ENCODE assay signal across 18 cellular contexts in the genomic region with DNA sequence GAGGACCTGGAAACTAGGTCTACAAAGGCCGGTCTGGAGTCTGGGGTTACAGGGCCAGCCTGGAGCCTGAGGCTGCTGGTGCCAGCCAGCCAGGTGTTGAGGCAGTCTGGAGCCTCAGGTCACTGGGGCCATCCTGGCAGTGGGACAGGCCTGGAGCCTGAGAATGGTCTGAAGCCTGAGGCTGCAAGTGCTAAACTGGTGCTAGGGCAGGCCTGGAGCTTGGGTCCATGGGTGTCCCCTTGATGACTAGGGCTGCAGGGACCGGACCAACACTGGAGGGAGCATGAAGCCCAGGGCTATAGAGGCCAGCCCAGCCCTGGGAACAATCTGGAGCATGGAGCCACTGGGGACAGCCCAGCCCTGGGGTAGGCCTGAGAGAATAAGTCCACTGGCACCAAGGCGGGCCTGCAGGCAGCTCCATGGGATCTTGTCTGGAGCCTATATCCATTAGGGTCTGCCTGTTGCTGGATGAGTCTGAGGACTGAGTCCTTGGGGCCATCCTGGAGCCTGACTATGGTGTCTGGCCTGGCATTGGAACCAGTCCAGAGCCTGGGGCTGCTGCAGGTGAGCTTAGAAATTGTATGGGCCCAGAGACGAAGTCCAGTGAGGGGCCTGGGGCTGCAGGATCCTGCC.
"Had no signal": no experiment of that assay in that cellular context is flagged by ENCODE, and none has a peak within 500 bp of the region (broad histone marks: within the 10 kb centered on the region; RNA-seq: fewer than 3 reads in every experiment).

No MANE protein-coding gene starts in this region.

- H2AFZ ChIP-seq: parathyroid adenoma had no signal

- H3K4me3 ChIP-seq: esophagus muscularis mucosa, heart right ventricle, left lung, mucosa of descending colon, spleen, stomach, thyroid gland had no signal

- H3K27me3 ChIP-seq: brain microvascular endothelial cell, esophagus muscularis mucosa, foreskin keratinocyte, heart right ventricle, left lung, spleen, stomach, thyroid gland had no signal

- H3K36me3 ChIP-seq: brain microvascular endothelial cell, thyroid gland had no signal

- ATAC-seq: foreskin keratinocyte, left lung, mucosa of descending colon had no signal

- H3K4me1 ChIP-seq: esophagus muscularis mucosa, foreskin keratinocyte, heart right ventricle, left lung, parathyroid adenoma, spleen, stomach, thyroid gland had no signal

- H3K79me2 ChIP-seq: parathyroid adenoma had no signal

- H3K27ac ChIP-seq: brain microvascular endothelial cell, esophagus muscularis mucosa, foreskin keratinocyte, heart right ventricle, left lung, parathyroid adenoma, spleen, stomach, thyroid gland had no signal

- H3K9me3 Mint-ChIP-seq: endodermal cell had no signal

- H3K9me3 ChIP-seq: esophagus muscularis mucosa, left lung, mucosa of descending colon, stomach, thyroid gland had no signal

- H3K27ac Mint-ChIP-seq: activated B cell treated with CpG ODN at 0.5 μM for 24 hours; activated naive CD4-positive, alpha-beta T cell treated with anti-CD3 and anti-CD28 coated beads for 36 hours; activated naive CD8-positive, alpha-beta T cell treated with anti-CD3 and anti-CD28 coated beads, Interleukin-2, amount 10 ng/mL, durations not matched to agents 7 days and 5 days; endodermal cell had no signal

- H3K9ac ChIP-seq: parathyroid adenoma had no signal

- H3K4me3 Mint-ChIP-seq: activated B cell treated with CpG ODN at 0.5 μM for 24 hours; activated naive CD4-positive, alpha-beta T cell treated with anti-CD3 and anti-CD28 coated beads for 36 hours; activated naive CD8-positive, alpha-beta T cell treated with anti-CD3 and anti-CD28 coated beads, Interleukin-2, amount 10 ng/mL, durations not matched to agents 7 days and 5 days; endodermal cell had no signal

- H3K4me1 Mint-ChIP-seq: activated B cell treated with CpG ODN at 0.5 μM for 24 hours had no signal

- DNase-seq: activated B cell treated with CpG ODN at 0.5 μM for 24 hours; activated effector memory CD4-positive, alpha-beta T cell treated with anti-CD3 and anti-CD28 coated beads, Interleukin-2, amount 50 U/mL, for 16 hours; activated naive CD4-positive, alpha-beta T cell treated with anti-CD3 and anti-CD28 coated beads for 36 hours; activated naive CD8-positive, alpha-beta T cell treated with anti-CD3 and anti-CD28 coated beads, Interleukin-2, amount 10 ng/mL, durations not matched to agents 7 days and 5 days; brain microvascular endothelial cell; central memory CD4-positive, alpha-beta T cell; endodermal cell; foreskin keratinocyte; heart right ventricle; mucosa of descending colon; nucleus accumbens; spleen; stomach; thyroid gland had no signal

- FAIRE-seq: astrocyte had no signal
